In the genomic region with DNA sequence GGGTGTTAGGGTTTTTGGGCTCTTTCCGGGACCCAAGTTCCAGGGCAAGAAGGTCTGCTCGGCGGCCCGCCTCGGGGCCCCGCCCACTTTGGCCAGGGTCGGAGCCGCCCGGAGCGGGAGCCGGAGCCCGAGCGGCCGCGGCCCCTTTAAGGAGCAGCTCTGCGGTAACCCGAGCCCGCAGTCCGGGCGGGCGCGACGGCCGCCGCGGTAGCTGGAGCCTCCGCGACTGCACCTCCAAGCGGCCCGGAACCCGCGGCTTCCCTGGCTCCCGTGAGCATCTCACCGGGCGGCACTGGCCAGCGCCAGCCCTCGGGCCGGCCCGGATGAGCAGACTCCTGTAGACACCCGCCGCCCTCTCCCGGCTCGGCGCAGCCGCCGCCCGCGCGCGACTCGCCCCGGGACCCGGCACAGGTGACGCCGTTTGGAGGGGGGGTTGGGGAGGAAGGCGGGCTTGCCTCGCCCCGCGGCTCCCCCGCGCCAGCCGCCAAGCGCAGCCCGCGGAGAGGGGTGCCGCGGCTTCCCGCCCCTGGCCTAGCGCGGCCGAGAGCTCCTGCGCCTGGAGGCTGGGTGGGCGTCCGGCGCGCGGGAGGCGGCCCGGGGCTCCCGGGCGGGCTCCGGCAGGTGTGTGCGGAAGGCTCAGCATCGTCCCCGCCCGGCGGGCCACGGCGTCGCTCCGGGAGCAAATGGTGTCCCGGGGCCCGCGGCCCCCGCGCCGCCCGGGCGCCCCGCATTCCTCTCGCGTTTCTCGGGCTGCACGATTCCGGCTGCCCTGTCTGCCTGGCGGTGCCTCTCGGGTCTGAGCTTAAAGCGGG, we compare ENCODE assay signal across 8 cellular contexts. TPM values are rescaled to one million over a fixed set of nuclear protein-coding genes. Genes with fewer than 3 reads are reported as not detected.
DNase-seq lines count a peak whose midpoint lies in the region; ATAC-seq and TF ChIP-seq lines count a peak whose summit lies in the region.

A gene with protein sequence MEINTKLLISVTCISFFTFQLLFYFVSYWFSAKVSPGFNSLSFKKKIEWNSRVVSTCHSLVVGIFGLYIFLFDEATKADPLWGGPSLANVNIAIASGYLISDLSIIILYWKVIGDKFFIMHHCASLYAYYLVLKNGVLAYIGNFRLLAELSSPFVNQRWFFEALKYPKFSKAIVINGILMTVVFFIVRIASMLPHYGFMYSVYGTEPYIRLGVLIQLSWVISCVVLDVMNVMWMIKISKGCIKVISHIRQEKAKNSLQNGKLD (plus strand): TSS at position 149 of the 812 bp plus-strand sequence. CDS start 26,547 bp downstream, outside the sequence.

- H3K36me3 ChIP-seq in HUES48 (ENCODE audit: control insufficient read depth, insufficient read depth, low read length) = no peaks in the 10 kb centered on the region
- H3K36me3 ChIP-seq in SK-N-MC (ENCODE audit: insufficient read depth, low read length) = no peaks in the 10 kb centered on the region
- H3K36me3 ChIP-seq in psoas muscle (ENCODE audit: insufficient read depth in 1 of 2, low read depth in 1 of 2) = no peaks in the 10 kb centered on the region

- intact Hi-C loops in right cardiac atrium (cut with DNase I) (loop anchor here in 2 of 4 donors (5.0 to 10.0 kb wide), 2 partner anchors 115 to 117 kb away; a partner anchor contains a TSS), psoas muscle (cut with DNase I) (loop anchor here (5.0 kb wide), 3 partner anchors 35 to 115 kb away; a partner anchor contains a TSS)

- DNase-seq in COLO668 (lab: John Stamatoyannopoulos, UW; ENCODE audit: unreplicated experiment) = peak; percentile 88
- no peak for DNase-seq in SK-N-MC (ENCODE audit: low read depth, low spot score)
- peak in 38 of 56 donors; percentile 12 to 82 (median 49) for DNase-seq in amygdala (lab: John Stamatoyannopoulos, UW)
- peak; percentile 72 to 90 (median 88) for DNase-seq in right cardiac atrium
- peak; percentile 70 to 80 for DNase-seq in psoas muscle
- no peak for DNase-seq in Kasumi-1 (lab: John Stamatoyannopoulos, UW)

- H3K27me3 ChIP-seq in HUES48 (ENCODE audit: control insufficient read depth, insufficient read depth, low read length) = peaks cover 14% of the 10 kb centered on the region
- H3K27me3 ChIP-seq in right cardiac atrium (ENCODE audit: control insufficient read depth, insufficient read depth) = no peaks in the 10 kb centered on the region
- no peaks in the 10 kb centered on the region for H3K27me3 ChIP-seq in psoas muscle (ENCODE audit: insufficient read depth in 3 of 3, low read length in 2 of 3)

- H3K9me3 ChIP-seq in HUES48 (ENCODE audit: control insufficient read depth, insufficient read depth, low read length) = no peaks in the 10 kb centered on the region
- H3K9me3 ChIP-seq in SK-N-MC (ENCODE audit: low read depth, low read length) = no peaks in the 10 kb centered on the region
- no peaks in the 10 kb centered on the region for H3K9me3 ChIP-seq in right cardiac atrium (ENCODE audit: control insufficient read depth, low read length)
- H3K9me3 ChIP-seq in psoas muscle = no peaks in the 10 kb centered on the region

- TF ChIP-seq CTCF in psoas muscle (IDR thresholded peaks at IDR 0.05) = no peak

- under 1% methylated on average over 108 of the region's 108 CpGs for WGBS in right cardiac atrium
- WGBS in psoas muscle, 3 donors = 0 to 1% (median 0%) methylated on average over 53 to 108 of the region's 108 CpGs

- peak within 1 kb of the TSS; percentile 86 for H3K4me3 ChIP-seq in HUES48 (ENCODE audit: low read depth, low read length)
- H3K4me3 ChIP-seq in SK-N-MC = peak within 1 kb of the TSS; percentile 88
- H3K4me3 ChIP-seq in right cardiac atrium (ENCODE audit: low read length) = peak within 1 kb of the TSS; percentile 96
- peak within 1 kb of the TSS; percentile 78 for H3K4me3 ChIP-seq in psoas muscle

- H3K4me1 ChIP-seq in HUES48 (ENCODE audit: control insufficient read depth, insufficient read depth, low read length) = peaks cover 18% of the 10 kb centered on the region; the same call in 1 of the 2 replicates
- peaks cover 2% of the 10 kb centered on the region for H3K4me1 ChIP-seq in right cardiac atrium (ENCODE audit: control insufficient read depth, insufficient read depth, low read length)
- H3K4me1 ChIP-seq in psoas muscle = peaks cover 13% of the 10 kb centered on the region

- peak; percentile 58 for ATAC-seq in GM21423 (IDR thresholded peaks at IDR 0.05; ENCODE audit: unreplicated experiment)
- peak; percentile 96 to 97 for ATAC-seq in right cardiac atrium
- peak; percentile 98 to 99 (median 98) for ATAC-seq in psoas muscle

- H3K9ac ChIP-seq in HUES48 (ENCODE audit: low read depth, low read length) (peak within 1 kb of the TSS; percentile 10; the same call in 1 of the 2 replicates), SK-N-MC (ENCODE audit: insufficient read length) (peak within 1 kb of the TSS; percentile 65)

- peak within 1 kb of the TSS; percentile 21 for H3K27ac ChIP-seq in HUES48 (ENCODE audit: low read depth, low read length)
- H3K27ac ChIP-seq in SK-N-MC = no peak within 1 kb of the TSS
- peak within 1 kb of the TSS; percentile 85 for H3K27ac ChIP-seq in right cardiac atrium (ENCODE audit: low read length)
- peak within 1 kb of the TSS; percentile 79 for H3K27ac ChIP-seq in psoas muscle

RNA-seq across cellular contexts. Expression of the gene that starts here (rescaled TPM):
- total RNA-seq in right cardiac atrium (10 to 100 TPM; 70.0 to 91.6 (median 77.6) TPM), psoas muscle (10 to 100 TPM; 14.3 to 26.9 (median 20.0) TPM)
- polyA plus RNA-seq in right cardiac atrium (18.2 TPM), psoas muscle (10 to 100 TPM in 1 of 3 donors, 1 to 10 TPM in 1, under 1 TPM in 1; 0.69 to 11.2 (median 4.3) TPM)

Comparison
In these comparisons a context has a peak if more than half of its experiments do, and no peak if none do; other contexts are left out.
1. DNase-seq: peak in COLO668 (single experiment), amygdala (38 of 56), right cardiac atrium (3 of 3) and psoas muscle (2 of 2); none in SK-N-MC (single experiment) and Kasumi-1 (0 of 2).
2. Peak in every context shown above with its lines, with median percentiles within 50 percentile points of each other: ATAC-seq and H3K4me3 ChIP-seq.